ENCODE assay signal across 14 cellular contexts in the genomic region with DNA sequence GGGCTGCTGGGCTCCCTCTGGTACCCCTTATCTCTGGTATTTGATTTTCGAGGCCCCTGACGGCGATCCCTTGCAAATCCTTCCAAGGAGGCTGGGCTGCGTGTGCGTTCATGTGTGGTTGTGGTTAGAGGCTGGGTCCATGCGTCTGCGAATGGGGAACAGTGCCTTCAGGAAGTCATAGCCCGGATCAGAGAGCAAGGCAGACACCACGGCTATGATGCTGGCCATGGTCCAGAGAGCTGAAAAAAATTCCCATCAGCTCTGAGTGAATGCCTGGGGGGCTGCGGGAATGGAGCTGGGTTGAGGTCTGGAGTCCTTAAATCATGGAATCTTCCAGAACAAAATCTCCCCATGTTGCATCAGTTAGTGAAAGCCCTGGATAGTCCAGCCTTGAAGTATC.
DNase-seq lines count a peak whose midpoint lies in the region; ATAC-seq lines count a peak whose summit lies in the region.
"Had no signal": no experiment of that assay in that cellular context is flagged by ENCODE, and none has a peak within 500 bp of the region (broad histone marks: within the 10 kb centered on the region; RNA-seq: fewer than 3 reads in every experiment).

No MANE protein-coding gene starts in this region.

- DNase-seq in left ventricle myocardium superior (no peak), Right ventricle myocardium superior (no peak), dermis blood vessel endothelial cell (peak; percentile 17), mucosa of gallbladder (ENCODE audit: low spot score) (peak; percentile 16), middle frontal gyrus (ENCODE audit: extremely low spot score, low spot score) (no peak), NCI-H748 treated with DMSO at 0.1 percent for 48 hours (lab: John Stamatoyannopoulos, UW) (no peak)
- DNase-seq in activated T-cell treated with anti-CD3 and anti-CD28 coated beads, Interleukin-2, amount 50 U/mL, for 1 hour = no peak
- DNase-seq: activated CD4-positive, alpha-beta T cell treated with anti-CD3 and anti-CD28 coated beads for 1 hour; activated naive CD4-positive, alpha-beta T cell treated with anti-CD3 and anti-CD28 coated beads for 36 hours; Caco-2; Karpas-422; NCI-H146 had no signal

- intact Hi-C loops in left ventricle myocardium superior (cut with micrococcal nuclease) (no loop called here), Right ventricle myocardium superior (cut with DNase I) (no loop called here)

- ATAC-seq in left ventricle myocardium superior (peak; percentile 20), Right ventricle myocardium superior (ENCODE audit: poor library complexity) (no peak), HG03457 (IDR thresholded peaks at IDR 0.05; ENCODE audit: unreplicated experiment) (no peak)
- ATAC-seq: Panc1 had no signal

Comparison
In these comparisons a context has a peak if more than half of its experiments do, and no peak if none do; other contexts are left out.
1. DNase-seq: peak in dermis blood vessel endothelial cell (single experiment) and mucosa of gallbladder (single experiment); none in left ventricle myocardium superior (single experiment), Right ventricle myocardium superior (single experiment), activated T-cell treated with anti-CD3 and anti-CD28 coated beads, Interleukin-2, amount 50 U/mL, for 1 hour (single experiment), middle frontal gyrus (single experiment) and NCI-H748 treated with DMSO at 0.1 percent for 48 hours (single experiment).